1 cellular context compared by ENCODE assay signal in genomic region chr11:369336-370018, GRCh38.
A peak's percentile ranks its signal among the peaks of the same experiment; 100 is the strongest.
TF ChIP-seq lines count a peak whose summit lies in the region.

B4GALNT4 (plus strand) TSS chr11:369499; CDS start chr11:369804, 305 bp downstream.

TF ChIP-seq in HepG2, 621 proteins besides CTCF, POLR2A, EP300 and RAD21 (continued from another document):
- TF ChIP-seq ZNF281 (CRISPR knock-in tag; IDR thresholded peaks at IDR 0.05; ENCODE audit: borderline replicate concordance) = 0 out of 2 replicates have a peak, but pooled peaks have one; percentile 30
- no peak for TF ChIP-seq SRY (CRISPR knock-in tag; IDR thresholded peaks at IDR 0.05)
- TF ChIP-seq ZNF12 (CRISPR knock-in tag; IDR thresholded peaks at IDR 0.05) = no peak
- TF ChIP-seq NRL (CRISPR knock-in tag; IDR thresholded peaks at IDR 0.05; ENCODE audit: borderline replicate concordance) = no peak
- TF ChIP-seq KDM3A (CRISPR knock-in tag; IDR thresholded peaks at IDR 0.05; ENCODE audit: low read depth) = no peak
- no peak for TF ChIP-seq RCOR2 (CRISPR knock-in tag; IDR thresholded peaks at IDR 0.05)
TF ChIP-seq in HepG2: peak in this region for 6.
